ENCODE assay signal across 8 cellular contexts in the genomic region with DNA sequence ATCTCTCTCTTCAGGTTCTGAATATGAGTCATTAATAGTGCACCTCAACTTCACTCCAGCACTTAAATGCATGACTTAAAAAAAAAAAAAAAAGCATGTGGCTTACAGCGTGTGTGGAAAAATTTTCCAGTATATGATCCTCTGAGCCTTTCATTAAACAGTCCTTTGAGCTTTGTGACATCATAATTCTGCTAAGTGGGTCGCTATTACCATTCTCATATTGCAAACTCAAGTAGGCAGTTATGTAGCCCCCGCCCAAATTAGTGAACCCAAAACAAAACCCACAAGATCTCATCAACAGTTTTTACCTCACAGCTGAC. TPM values are rescaled to one million over a fixed set of nuclear protein-coding genes. Genes with fewer than 3 reads are reported as not detected.
DNase-seq lines count a peak whose midpoint lies in the region; ATAC-seq and TF ChIP-seq lines count a peak whose summit lies in the region.

No MANE protein-coding gene starts in this region.

- in situ Hi-C loops in brain microvascular endothelial cell (cut with HindIII; ENCODE audit: low pct_ligation_motif_present, low sequenced_read_pairs), result no loop called here

- H3K4me3 ChIP-seq in A673 (ENCODE audit: low read depth, low read length, poor library complexity, severe bottlenecking), result peak overlapping the region; percentile 74
- H3K4me3 ChIP-seq in brain microvascular endothelial cell (ENCODE audit: low read depth, low read length), result peak overlapping the region; percentile 80
- H3K4me3 ChIP-seq in mucosa of descending colon, result peak overlapping the region; percentile 37

- TF ChIP-seq CTCF in A673 (conservative IDR thresholded peaks at IDR 0.05; ENCODE audit: low read depth, low read length) (no peak), brain microvascular endothelial cell (IDR thresholded peaks at IDR 0.05; ENCODE audit: low read depth, low read length, missing control alignments) (no peak), mucosa of descending colon (IDR thresholded peaks at IDR 0.05) (no peak)

- H3K36me3 ChIP-seq in A673 (ENCODE audit: insufficient read depth, low read length, poor library complexity, severe bottlenecking) (peaks cover 17% of the 10 kb centered on the region), brain microvascular endothelial cell (replicated peaks) (peaks cover 9% of the 10 kb centered on the region), mucosa of descending colon (ENCODE audit: low read depth) (no peaks in the 10 kb centered on the region)

- POLR2A ChIA-PET in A673 (lab: Charles Lee; ENCODE audit: low non-redundant PET), result interaction anchor here (0.7 kb wide), 1 partner anchor 802 kb away, joined by 9 read pairs; no protein-coding TSS in a partner anchor

- H3K27me3 ChIP-seq in A673 (replicated peaks; ENCODE audit: insufficient read depth, low read depth, low read length, poor library complexity) (peaks cover 21% of the 10 kb centered on the region), brain microvascular endothelial cell (replicated peaks) (no peaks in the 10 kb centered on the region)

- H3K4me1 ChIP-seq in A673 (ENCODE audit: insufficient read depth, low read length, poor library complexity, severe bottlenecking) (peaks cover 7% of the 10 kb centered on the region), mucosa of descending colon (ENCODE audit: low read depth) (peaks cover 8% of the 10 kb centered on the region)

- ATAC-seq in HG03378 (IDR thresholded peaks at IDR 0.05; ENCODE audit: unreplicated experiment) (peak; percentile 17), mucosa of descending colon (no peak), HG03442 (IDR thresholded peaks at IDR 0.05; ENCODE audit: unreplicated experiment) (no peak), GM21737 (IDR thresholded peaks at IDR 0.05; ENCODE audit: unreplicated experiment) (no peak), HG03025 (IDR thresholded peaks at IDR 0.05; ENCODE audit: low FRiP score, unreplicated experiment) (no peak), GM18873 (IDR thresholded peaks at IDR 0.05; ENCODE audit: low FRiP score, unreplicated experiment) (no peak)

- no peaks in the 10 kb centered on the region for H3K9me3 ChIP-seq in A673 (ENCODE audit: low read depth, low read length, poor library complexity, severe bottlenecking)
- H3K9me3 ChIP-seq in mucosa of descending colon, result no peaks in the 10 kb centered on the region

- H3K27ac ChIP-seq in A673 (ENCODE audit: low read depth, low read length, poor library complexity, severe bottlenecking) (peak overlapping the region; percentile 89), brain microvascular endothelial cell (peak overlapping the region; percentile 48)

- DNase-seq in A673 (ENCODE audit: low spot score) (peak; percentile 5), brain microvascular endothelial cell (no peak), mucosa of descending colon (no peak)

- CTCF ChIA-PET in A673 (lab: Charles Lee), result no interaction called here

- no TSS peak for BruUV-seq in A673 (replicated peaks; lab: Mats Ljungman, UMichigan)

- intact Hi-C loops in A673 (cut with micrococcal nuclease; ENCODE audit: unreplicated experiment), result no loop called here
- intact Hi-C loops in mucosa of descending colon (cut with DNase I, micrococcal nuclease), result no loop called here

RNA-seq across cellular contexts. Expression of gene CMTR2, which starts 0.7 kb away (rescaled TPM):
- 12.2 and 16.1 TPM in 2 replicates for total RNA-seq in A673 (2021)
- total RNA-seq in mucosa of descending colon, result 10 to 100 TPM; 17.8 to 20.2 (median 19.8) TPM

RNA-seq across cellular contexts. Expression of gene HYDIN, which starts 58.0 kb away (rescaled TPM):
- total RNA-seq in A673 (2021) (0.22 TPM in 1 of 2 replicates, not detected in the other), mucosa of descending colon (1 to 10 TPM in 2 of 3 donors, under 1 TPM in 1; 0.80 to 2.3 (median 1.5) TPM)
